8 cellular contexts compared by ENCODE assay signal in genomic region chr20:56995635-56996075, GRCh38.
A peak's percentile ranks its signal among the peaks of the same experiment; 100 is the strongest.
DNase-seq lines count a peak whose midpoint lies in the region; ATAC-seq and TF ChIP-seq lines count a peak whose summit lies in the region.

No MANE protein-coding gene starts in this region.

- TF ChIP-seq CTCF in PC-3 (conservative IDR thresholded peaks at IDR 0.05; ENCODE audit: low read depth, low read length): peak; percentile 93
- TF ChIP-seq CTCF in fibroblast of pulmonary artery (IDR thresholded peaks at IDR 0.05; ENCODE audit: low read length, missing control alignments): peak; percentile 39

- ATAC-seq in PC-3 (peak; percentile 85), HG02970 (IDR thresholded peaks at IDR 0.05; ENCODE audit: low FRiP score, unreplicated experiment) (no peak), GM19455 (IDR thresholded peaks at IDR 0.05; ENCODE audit: unreplicated experiment) (no peak), HG03439 (IDR thresholded peaks at IDR 0.05; ENCODE audit: unreplicated experiment) (no peak), GM19395 (IDR thresholded peaks at IDR 0.05; ENCODE audit: unreplicated experiment) (no peak)

- DNase-seq in 8988T (peak; percentile 85), GM03348 (ENCODE audit: low spot score) (peak; percentile 43), PC-3 (peak; percentile 72), fibroblast of pulmonary artery (ENCODE audit: low read depth) (peak; percentile 3)

- intact Hi-C loops in PC-3 (cut with micrococcal nuclease): loop anchor here (2.0 kb wide), 1 partner anchor 445 kb away; no protein-coding TSS in a partner anchor

- CTCF ChIA-PET in PC-3 (lab: Charles Lee): interaction anchor here (0.7 to 1.2 kb wide), 2 partner anchors 10 to 333 kb away, joined by 4 read pairs; no protein-coding TSS in a partner anchor

- H4K20me1 ChIP-seq in PC-3 (ENCODE audit: low read length): no peaks in the 10 kb centered on the region

- H3K27me3 ChIP-seq in PC-3 (ENCODE audit: low read length): no peaks in the 10 kb centered on the region

- BruUV-seq in PC-3 (replicated peaks; lab: Mats Ljungman, UMichigan): no TSS peak

- H2AFZ ChIP-seq in PC-3 (ENCODE audit: low read length): peak overlapping the region; percentile 18; the same call in 1 of the 2 replicates

- POLR2A ChIA-PET in PC-3 (lab: Charles Lee; ENCODE audit: unreplicated experiment): no interaction called here

- H3K27ac ChIP-seq in PC-3 (ENCODE audit: low read length): no peak overlapping the region

- H3K4me1 ChIP-seq in PC-3 (ENCODE audit: insufficient read depth, low read length): peaks cover 4% of the 10 kb centered on the region; the same call in 1 of the 2 replicates

- no peaks in the 10 kb centered on the region for H3K36me3 ChIP-seq in PC-3 (ENCODE audit: low read depth, low read length)

- H3K4me3 ChIP-seq in PC-3 (ENCODE audit: low read length): no peak overlapping the region
- H3K4me3 ChIP-seq in fibroblast of pulmonary artery (replicated peaks; ENCODE audit: low read depth, low read length): no peak overlapping the region

- H3K9me2 ChIP-seq in PC-3 (replicated peaks; ENCODE audit: low read length): no peaks in the 10 kb centered on the region

- H3K9me3 ChIP-seq in PC-3 (ENCODE audit: low read length): 0 out of 2 replicates have a peak, but pooled peaks cover 9% of the 10 kb centered on the region

- no peaks in the 10 kb centered on the region for H3F3A ChIP-seq in PC-3 (ENCODE audit: low read length, unreplicated experiment)

- H3K4me2 ChIP-seq in PC-3 (ENCODE audit: low read length): no peak overlapping the region

- H3K79me2 ChIP-seq in PC-3 (ENCODE audit: low read length): no peaks in the 10 kb centered on the region

- H3K9ac ChIP-seq in PC-3 (ENCODE audit: low read length): no peak overlapping the region

Comparison
In these comparisons a context has a peak if more than half of its experiments do, and no peak if none do; other contexts are left out.
1. DNase-seq: peak in every context shown above with its lines; median percentile 85 in 8988T; 72 in PC-3; 43 in GM03348; 3 in fibroblast of pulmonary artery.